ENCODE assay signal across 1 cellular context in the genomic region with DNA sequence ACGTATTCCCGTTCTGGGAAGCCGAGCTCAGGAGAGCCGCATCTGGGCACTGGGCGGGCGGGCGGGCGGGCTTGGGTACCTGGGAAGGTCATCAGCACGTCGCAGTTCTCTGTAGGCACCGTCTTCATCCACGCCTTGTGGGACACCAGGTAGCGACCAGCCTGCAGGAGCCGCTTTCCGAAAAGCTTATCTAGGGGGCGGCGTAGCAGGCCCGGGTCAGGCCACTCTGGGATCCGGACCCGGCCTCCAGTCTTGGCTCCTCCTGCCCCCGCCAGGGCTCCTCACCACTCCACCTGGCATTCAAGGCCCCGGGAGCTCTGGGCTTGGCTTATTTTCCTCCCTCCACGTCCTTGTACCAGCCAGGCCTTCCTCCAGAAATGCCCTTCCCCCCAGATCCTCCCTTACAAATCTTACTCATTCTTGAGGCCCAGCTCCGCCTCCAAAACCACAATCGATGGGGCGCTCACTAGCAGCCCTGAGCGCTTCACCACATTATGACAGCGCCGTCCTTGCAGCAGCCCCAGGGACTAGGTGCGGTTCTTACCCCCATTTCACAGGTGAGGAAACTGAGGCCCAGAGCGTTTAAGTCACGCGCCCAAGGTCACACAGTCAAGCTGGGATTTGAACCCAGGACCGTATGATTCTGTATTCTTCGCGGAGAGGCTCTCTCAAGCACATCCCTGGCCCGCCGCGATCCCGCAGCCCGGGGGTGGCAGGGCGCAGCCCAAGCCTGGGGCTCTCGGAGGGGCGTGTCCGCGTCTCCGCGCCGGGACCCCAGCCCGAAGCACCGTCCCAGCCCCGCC.
TF ChIP-seq lines count a peak whose summit lies in the region.

No MANE protein-coding gene starts in this region.

TF ChIP-seq in GM12878, 131 proteins besides CTCF, POLR2A, EP300 and RAD21:
- TF ChIP-seq FOXM1 (IDR thresholded peaks at IDR 0.05; ENCODE audit: low read depth, low read length): no peak
- TF ChIP-seq NKRF (conservative IDR thresholded peaks at IDR 0.05): 0 out of 2 replicates have a peak, but pooled peaks have one; percentile 14
- no peak for TF ChIP-seq EGR1 (IDR thresholded peaks at IDR 0.05; ENCODE audit: borderline replicate concordance in 1 of 2, low read depth in 2 of 2, low read length in 2 of 2)
- peak; percentile 40; the same call in 1 of the 2 replicates for TF ChIP-seq EED (IDR thresholded peaks at IDR 0.05; ENCODE audit: low read depth)
- no peak for TF ChIP-seq IRF4 (IDR thresholded peaks at IDR 0.05; ENCODE audit: low read depth, low read length)
- no peak for TF ChIP-seq NFYA (IDR thresholded peaks at IDR 0.05; ENCODE audit: borderline replicate concordance, low read depth, low read length)
- no peak for TF ChIP-seq KAT2A (conservative IDR thresholded peaks at IDR 0.05; ENCODE audit: control insufficient read depth, low read depth, low read length)
- peak; percentile 91 for TF ChIP-seq CBFB (IDR thresholded peaks at IDR 0.05; ENCODE audit: low read depth)
- TF ChIP-seq ZNF207 (IDR thresholded peaks at IDR 0.05; ENCODE audit: borderline replicate concordance): no peak
- 0 out of 2 replicates have a peak, but pooled peaks have one; percentile 9 for TF ChIP-seq TCF12 (IDR thresholded peaks at IDR 0.05; ENCODE audit: low read depth, low read length)
- no peak for TF ChIP-seq SKIL (IDR thresholded peaks at IDR 0.05; ENCODE audit: low read depth, poor library complexity, severe bottlenecking)
- TF ChIP-seq MYC (IDR thresholded peaks at IDR 0.05; ENCODE audit: insufficient read depth, insufficient read length, insufficient replicate concordance, low read length, severe bottlenecking): no peak
- TF ChIP-seq RUNX3 (IDR thresholded peaks at IDR 0.05; ENCODE audit: low read length): peak; percentile 97
- TF ChIP-seq TAF1 (IDR thresholded peaks at IDR 0.05; ENCODE audit: borderline replicate concordance, low read depth, low read length): peak; percentile 33; the same call in 1 of the 2 replicates
- TF ChIP-seq ZNF217 (IDR thresholded peaks at IDR 0.05): no peak
- no peak for TF ChIP-seq ZNF622 (IDR thresholded peaks at IDR 0.05)
- 0 out of 2 replicates have a peak, but pooled peaks have one; percentile 60 for TF ChIP-seq SMARCA5 (IDR thresholded peaks at IDR 0.05)
- TF ChIP-seq IKZF1 (conservative IDR thresholded peaks at IDR 0.05): no peak
- no peak for TF ChIP-seq CBX3 (IDR thresholded peaks at IDR 0.05; ENCODE audit: borderline replicate concordance, low read depth)
- TF ChIP-seq SIX5 (IDR thresholded peaks at IDR 0.05; ENCODE audit: low read depth, low read length, severe bottlenecking): no peak
- no peak for TF ChIP-seq EZH2 (IDR thresholded peaks at IDR 0.05; ENCODE audit: borderline replicate concordance, control insufficient read depth, low read depth, low read length)
- 0 out of 2 replicates have a peak, but pooled peaks have one; percentile 29 for TF ChIP-seq TARDBP (IDR thresholded peaks at IDR 0.05; ENCODE audit: borderline replicate concordance)
- peak; percentile 15 for TF ChIP-seq MEF2B (IDR thresholded peaks at IDR 0.05; ENCODE audit: partially characterized antibody, poor library complexity, severe bottlenecking)
- TF ChIP-seq JUND (IDR thresholded peaks at IDR 0.05; ENCODE audit: low read depth, low read length): no peak
- TF ChIP-seq JUNB (IDR thresholded peaks at IDR 0.05): peak; percentile 59
- TF ChIP-seq, protein P1, sequence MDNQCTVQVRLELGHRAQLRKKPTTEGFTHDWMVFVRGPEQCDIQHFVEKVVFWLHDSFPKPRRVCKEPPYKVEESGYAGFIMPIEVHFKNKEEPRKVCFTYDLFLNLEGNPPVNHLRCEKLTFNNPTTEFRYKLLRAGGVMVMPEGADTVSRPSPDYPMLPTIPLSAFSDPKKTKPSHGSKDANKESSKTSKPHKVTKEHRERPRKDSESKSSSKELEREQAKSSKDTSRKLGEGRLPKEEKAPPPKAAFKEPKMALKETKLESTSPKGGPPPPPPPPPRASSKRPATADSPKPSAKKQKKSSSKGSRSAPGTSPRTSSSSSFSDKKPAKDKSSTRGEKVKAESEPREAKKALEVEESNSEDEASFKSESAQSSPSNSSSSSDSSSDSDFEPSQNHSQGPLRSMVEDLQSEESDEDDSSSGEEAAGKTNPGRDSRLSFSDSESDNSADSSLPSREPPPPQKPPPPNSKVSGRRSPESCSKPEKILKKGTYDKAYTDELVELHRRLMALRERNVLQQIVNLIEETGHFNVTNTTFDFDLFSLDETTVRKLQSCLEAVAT (IDR thresholded peaks at IDR 0.05): no peak
- TF ChIP-seq MTA3 (IDR thresholded peaks at IDR 0.05; ENCODE audit: borderline replicate concordance, low read length): no peak
- no peak for TF ChIP-seq HDAC2 (IDR thresholded peaks at IDR 0.05)
- TF ChIP-seq RBBP5 (conservative IDR thresholded peaks at IDR 0.05): no peak
- no peak for TF ChIP-seq DPF2 (IDR thresholded peaks at IDR 0.05)
- peak; percentile 27; the same call in 1 of the 2 replicates for TF ChIP-seq CREM (IDR thresholded peaks at IDR 0.05; ENCODE audit: low read depth)
- TF ChIP-seq SP1 (IDR thresholded peaks at IDR 0.05; ENCODE audit: low read depth, low read length): no peak
- no peak for TF ChIP-seq LARP7 (IDR thresholded peaks at IDR 0.05)
- TF ChIP-seq, protein P2, sequence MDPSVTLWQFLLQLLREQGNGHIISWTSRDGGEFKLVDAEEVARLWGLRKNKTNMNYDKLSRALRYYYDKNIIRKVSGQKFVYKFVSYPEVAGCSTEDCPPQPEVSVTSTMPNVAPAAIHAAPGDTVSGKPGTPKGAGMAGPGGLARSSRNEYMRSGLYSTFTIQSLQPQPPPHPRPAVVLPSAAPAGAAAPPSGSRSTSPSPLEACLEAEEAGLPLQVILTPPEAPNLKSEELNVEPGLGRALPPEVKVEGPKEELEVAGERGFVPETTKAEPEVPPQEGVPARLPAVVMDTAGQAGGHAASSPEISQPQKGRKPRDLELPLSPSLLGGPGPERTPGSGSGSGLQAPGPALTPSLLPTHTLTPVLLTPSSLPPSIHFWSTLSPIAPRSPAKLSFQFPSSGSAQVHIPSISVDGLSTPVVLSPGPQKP (IDR thresholded peaks at IDR 0.05; ENCODE audit: low read depth, low read length): no peak
- no peak for TF ChIP-seq SMAD1 (IDR thresholded peaks at IDR 0.05; ENCODE audit: low read depth, partially characterized antibody)
- no peak for TF ChIP-seq ZSCAN29 (IDR thresholded peaks at IDR 0.05)
- TF ChIP-seq USF2 (IDR thresholded peaks at IDR 0.05; ENCODE audit: borderline replicate concordance, low read depth, low read length): no peak
- TF ChIP-seq, protein P3, sequence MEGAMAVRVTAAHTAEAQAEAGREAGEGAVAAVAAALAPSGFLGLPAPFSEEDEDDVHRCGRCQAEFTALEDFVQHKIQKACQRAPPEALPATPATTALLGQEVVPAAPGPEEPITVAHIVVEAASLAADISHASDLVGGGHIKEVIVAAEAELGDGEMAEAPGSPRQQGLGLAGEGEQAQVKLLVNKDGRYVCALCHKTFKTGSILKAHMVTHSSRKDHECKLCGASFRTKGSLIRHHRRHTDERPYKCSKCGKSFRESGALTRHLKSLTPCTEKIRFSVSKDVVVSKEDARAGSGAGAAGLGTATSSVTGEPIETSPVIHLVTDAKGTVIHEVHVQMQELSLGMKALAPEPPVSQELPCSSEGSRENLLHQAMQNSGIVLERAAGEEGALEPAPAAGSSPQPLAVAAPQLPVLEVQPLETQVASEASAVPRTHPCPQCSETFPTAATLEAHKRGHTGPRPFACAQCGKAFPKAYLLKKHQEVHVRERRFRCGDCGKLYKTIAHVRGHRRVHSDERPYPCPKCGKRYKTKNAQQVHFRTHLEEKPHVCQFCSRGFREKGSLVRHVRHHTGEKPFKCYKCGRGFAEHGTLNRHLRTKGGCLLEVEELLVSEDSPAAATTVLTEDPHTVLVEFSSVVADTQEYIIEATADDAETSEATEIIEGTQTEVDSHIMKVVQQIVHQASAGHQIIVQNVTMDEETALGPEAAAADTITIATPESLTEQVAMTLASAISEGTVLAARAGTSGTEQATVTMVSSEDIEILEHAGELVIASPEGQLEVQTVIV (IDR thresholded peaks at IDR 0.05; ENCODE audit: borderline replicate concordance, partially characterized antibody): no peak
- TF ChIP-seq ZNF384 (IDR thresholded peaks at IDR 0.05; ENCODE audit: borderline replicate concordance, low read depth, low read length): no peak
TF ChIP-seq in GM12878: peak in this region for 11.
